ENCODE assay signal across 8 cellular contexts in the genomic region with DNA sequence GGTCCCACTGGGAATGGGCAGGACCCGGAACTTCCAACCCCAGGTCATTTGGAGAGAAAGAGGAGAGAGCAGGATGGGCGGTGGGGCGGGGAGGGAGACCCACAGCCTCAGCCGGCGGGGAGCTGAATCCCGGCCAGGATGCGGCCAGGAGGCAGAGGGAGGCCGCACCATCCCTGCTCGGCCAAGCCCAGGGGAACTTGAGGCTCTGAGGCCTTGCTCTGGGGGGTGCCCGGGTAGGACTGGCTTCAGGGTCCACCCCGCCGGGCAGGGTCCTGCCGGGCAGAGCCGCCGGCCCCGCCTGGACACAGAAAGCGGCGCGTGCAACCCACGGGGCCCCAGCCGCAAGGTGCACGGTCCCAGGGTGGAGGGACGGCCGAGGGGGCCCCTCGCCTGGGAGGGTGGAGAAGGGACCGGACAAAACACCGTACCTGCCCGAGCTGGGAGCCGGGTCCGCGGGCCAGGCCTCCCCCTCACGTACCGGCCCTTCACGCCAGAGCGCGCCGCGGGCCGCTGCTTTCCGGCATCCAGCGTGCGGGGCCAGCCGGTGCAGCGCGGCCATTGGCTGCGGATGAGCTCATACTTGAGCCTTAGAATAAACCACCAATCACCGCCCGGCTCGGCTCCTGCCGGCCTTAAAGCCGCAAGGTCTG. TPM values are rescaled to one million over a fixed set of nuclear protein-coding genes. Genes with fewer than 3 reads are reported as not detected.
A peak's percentile ranks its signal among the peaks of the same experiment; 100 is the strongest.
DNase-seq lines count a peak whose midpoint lies in the region; ATAC-seq and TF ChIP-seq lines count a peak whose summit lies in the region.

TSS of gene RPS6KL1 (minus strand) at position 509 of the 650 bp plus-strand sequence. CDS start 1,719 bp downstream, outside the sequence.

- no peak within 1 kb of the TSS for H3K27ac Mint-ChIP-seq in mesothelial cell of epicardium

- peak; percentile 76 for ATAC-seq in GM19397 (IDR thresholded peaks at IDR 0.05; ENCODE audit: unreplicated experiment)

- H3K9ac ChIP-seq in BLaER1 = peak within 1 kb of the TSS; percentile 89

- H3K4me2 ChIP-seq in BLaER1 = peak within 1 kb of the TSS; percentile 94

- H3K27me3 ChIP-seq in BLaER1 (no peaks in the 10 kb centered on the region), HL-60 (ENCODE audit: insufficient read depth, poor library complexity, severe bottlenecking) (no peaks in the 10 kb centered on the region)

- H3K9me3 ChIP-seq in BLaER1 = no peaks in the 10 kb centered on the region

- TF ChIP-seq CTCF in HL-60 (IDR thresholded peaks at IDR 0.05; ENCODE audit: insufficient read depth, low read length) (no peak), mesothelial cell of epicardium (IDR thresholded peaks at IDR 0.05; ENCODE audit: unreplicated experiment) (no peak)

- peaks cover 17% of the 10 kb centered on the region for H3K4me1 ChIP-seq in BLaER1

- DNase-seq in HL-60 (ENCODE audit: low read depth in 1 of 2, low spot score in 1 of 2) (peak; percentile 38 to 57), NOMO-1 (lab: John Stamatoyannopoulos, UW; ENCODE audit: unreplicated experiment in 2 of 2) (peak; percentile 79 to 83), activated T-cell treated with anti-CD3 and anti-CD28 coated beads for 24 hours (ENCODE audit: low read depth) (peak; percentile 66), epidermal melanocyte (ENCODE audit: insufficient read length, low spot score) (peak; percentile 96), mesothelial cell of epicardium (ENCODE audit: low spot score in 2 of 2, unreplicated experiment in 2 of 2) (peak; percentile 67 to 73)
- DNase-seq in stimulated activated CD8-positive, alpha-beta memory T cell treated with anti-CD3 and anti-CD28 coated beads, Interleukin-15, amount 100 ng/mL, for 4 hours (ENCODE audit: low read depth in 2 of 2) = peak; percentile 12 to 19

- no peaks in the 10 kb centered on the region for H3K9me3 Mint-ChIP-seq in mesothelial cell of epicardium

- no peaks in the 10 kb centered on the region for H4K20me1 ChIP-seq in BLaER1

- H3K36me3 Mint-ChIP-seq in mesothelial cell of epicardium = no peaks in the 10 kb centered on the region

- H3K27me3 Mint-ChIP-seq in mesothelial cell of epicardium (ENCODE audit: low read depth) = peaks cover 41% of the 10 kb centered on the region

- peak within 1 kb of the TSS; percentile 92 for H3K27ac ChIP-seq in BLaER1
- no peak within 1 kb of the TSS for H3K27ac ChIP-seq in HL-60 (replicated peaks)

- H3K4me1 Mint-ChIP-seq in mesothelial cell of epicardium = no peaks in the 10 kb centered on the region

- H3K36me3 ChIP-seq in BLaER1 = peaks cover 19% of the 10 kb centered on the region

- H3K4me3 Mint-ChIP-seq in mesothelial cell of epicardium = peak within 1 kb of the TSS; percentile 52

- H3K4me3 ChIP-seq in BLaER1 (peak within 1 kb of the TSS; percentile 90), HL-60 (replicated peaks; ENCODE audit: insufficient read depth, low read length) (peak within 1 kb of the TSS; percentile 68)

RNA-seq across cellular contexts. Expression of gene RPS6KL1, which starts in this region (rescaled TPM):
- total RNA-seq in mesothelial cell of epicardium = 0.13 to 1.1 TPM (median 0.70 TPM) in 3 replicates

Comparison
In these comparisons a context has a peak if more than half of its experiments do, and no peak if none do; other contexts are left out.
1. DNase-seq: peak in every context shown above with its lines; median percentile 96 in epidermal melanocyte; 81 in NOMO-1; 70 in mesothelial cell of epicardium; 66 in activated T-cell treated with anti-CD3 and anti-CD28 coated beads for 24 hours; 48 in HL-60; 16 in stimulated activated CD8-positive, alpha-beta memory T cell treated with anti-CD3 and anti-CD28 coated beads, Interleukin-15, amount 100 ng/mL, for 4 hours.